Comparison of ENCODE assay signal across 8 cellular contexts in genomic region chr6:34223964-34224940, GRCh38. TPM values are rescaled to one million over a fixed set of nuclear protein-coding genes. Genes with fewer than 3 reads are reported as not detected.
DNase-seq lines count a peak whose midpoint lies in the region; ATAC-seq, FAIRE-seq and TF ChIP-seq lines count a peak whose summit lies in the region.

No MANE protein-coding gene starts in this region.

- H3K4me3 Mint-ChIP-seq in CD8-positive, alpha-beta memory T cell = peak overlapping the region; percentile 59 to 88 (median 71)
- peak overlapping the region; percentile 54 for H3K4me3 Mint-ChIP-seq in activated CD8-positive, alpha-beta memory T cell treated with anti-CD3 and anti-CD28 coated beads, Interleukin-2, amount 10 ng/mL, durations not matched to agents 7 days and 5 days

- peak overlapping the region; percentile 97; the same call in 1 of the 2 replicates for H2AFZ ChIP-seq in H1 (ENCODE audit: low read length)

- H4K91ac ChIP-seq in H1 (replicated peaks; ENCODE audit: insufficient read length, low read length) = peak overlapping the region; percentile 61

- peak overlapping the region; percentile 91; the same call in 1 of the 2 replicates for H2AK5ac ChIP-seq in H1 (ENCODE audit: low read depth, low read length)

- FAIRE-seq in H1 (lab: Jason Lieb, UNC) = no peak

- peaks cover 6 to 20% (median 8%) of the 10 kb centered on the region in 3 donors for H3K4me1 Mint-ChIP-seq in CD8-positive, alpha-beta memory T cell
- H3K4me1 Mint-ChIP-seq in activated CD8-positive, alpha-beta memory T cell treated with anti-CD3 and anti-CD28 coated beads, Interleukin-2, amount 10 ng/mL, durations not matched to agents 7 days and 5 days = peaks cover 29% of the 10 kb centered on the region

- no peaks in the 10 kb centered on the region for H3K36me3 ChIP-seq in CD8-positive, alpha-beta memory T cell (ENCODE audit: insufficient read depth, low read length)
- no peaks in the 10 kb centered on the region for H3K36me3 ChIP-seq in H1 (ENCODE audit: control insufficient read depth in 2 of 4, insufficient read depth in 4 of 4, low read length in 3 of 4)

- H3K27me3 Mint-ChIP-seq in CD8-positive, alpha-beta memory T cell = no peaks in the 10 kb centered on the region
- H3K27me3 Mint-ChIP-seq in activated CD8-positive, alpha-beta memory T cell treated with anti-CD3 and anti-CD28 coated beads, Interleukin-2, amount 10 ng/mL, durations not matched to agents 7 days and 5 days = peaks cover 3% of the 10 kb centered on the region

- H4K5ac ChIP-seq in H1 (ENCODE audit: insufficient read length, low read depth, low read length) = peak overlapping the region; percentile 38

- H3K18ac ChIP-seq in H1 (ENCODE audit: extremely low read depth, low read length) = peak overlapping the region; percentile 98

- H3K4me3 ChIP-seq in CD8-positive, alpha-beta memory T cell (ENCODE audit: low read length) = peak overlapping the region; percentile 72
- H3K4me3 ChIP-seq in HL-60 (replicated peaks; ENCODE audit: insufficient read depth, low read length) (peak overlapping the region; percentile 37), H1 (ENCODE audit: extremely low read depth in 1 of 4, insufficient read depth in 2 of 4, low read depth in 3 of 4, low read length in 4 of 4) (peak overlapping the region; percentile 28 to 57 (median 36))

- H2BK20ac ChIP-seq in H1 (ENCODE audit: low read length) = peak overlapping the region; percentile 29

- no peaks in the 10 kb centered on the region for H3K79me1 ChIP-seq in H1 (ENCODE audit: low read depth, low read length)

- no peaks in the 10 kb centered on the region for H4K20me1 ChIP-seq in H1 (replicated peaks in 1 of 2; ENCODE audit: control insufficient read depth in 1 of 2, insufficient read depth in 2 of 2, low read length in 2 of 2)

- peak overlapping the region; percentile 54; the same call in 1 of the 2 replicates for H4K8ac ChIP-seq in H1 (ENCODE audit: extremely low read depth, insufficient read depth, low read length)

- peak overlapping the region; percentile 4 for H3K4ac ChIP-seq in H1 (replicated peaks; ENCODE audit: insufficient read length, low read depth, low read length)

- H2BK15ac ChIP-seq in H1 (ENCODE audit: low read length) = no peak overlapping the region

- H3K27ac Mint-ChIP-seq in CD8-positive, alpha-beta memory T cell = peak overlapping the region; percentile 64 to 99 (median 92)
- peak overlapping the region; percentile 82 for H3K27ac Mint-ChIP-seq in activated CD8-positive, alpha-beta memory T cell treated with anti-CD3 and anti-CD28 coated beads, Interleukin-2, amount 10 ng/mL, durations not matched to agents 7 days and 5 days

- TF ChIP-seq CTCF in HL-60 (IDR thresholded peaks at IDR 0.05; ENCODE audit: insufficient read depth, low read length) (no peak), H1 (IDR thresholded peaks at IDR 0.05; ENCODE audit: control extremely low read depth in 1 of 3, insufficient read depth in 1 of 3, low read depth in 1 of 3, low read length in 3 of 3) (no peak)

- TF ChIP-seq POLR2A in H1 (IDR thresholded peaks at IDR 0.05; ENCODE audit: control extremely low read depth in 1 of 2, low read depth in 2 of 2, low read length in 2 of 2) = peak in 1 of 2 experiments; percentile 65; a peak in 2 of 3 replicates

- WGBS in H1 (ENCODE audit: extremely low coverage in 1 of 2, insufficient coverage in 1 of 2, insufficient read length in 1 of 2, insufficient replicate concordance in 2 of 2, low coverage in 1 of 2, low lambda C conversion rate in 2 of 2, missing lambda C conversion rate in 1 of 2), 2 experiments = 30% methylated on average over 14 of the region's 55 CpGs; no CpG with 5 or more reads in 1 of the 2 experiments

- H2BK120ac ChIP-seq in H1 (replicated peaks; ENCODE audit: low read depth, low read length) = no peak overlapping the region

- no peak overlapping the region for H3K14ac ChIP-seq in H1 (ENCODE audit: insufficient read length)

- H2BK12ac ChIP-seq in H1 (ENCODE audit: low read depth, low read length) = peak overlapping the region; percentile 94

- H3K23ac ChIP-seq in H1 (ENCODE audit: insufficient read length) = no peak overlapping the region

- H3K27ac ChIP-seq in CD8-positive, alpha-beta memory T cell (ENCODE audit: low read depth, low read length) = peak overlapping the region; percentile 92
- H3K27ac ChIP-seq in HL-60 (replicated peaks) (peak overlapping the region; percentile 97), H1 (ENCODE audit: low read depth, low read length) (peak overlapping the region; percentile 67)

- no peaks in the 10 kb centered on the region for H3K36me3 Mint-ChIP-seq in CD8-positive, alpha-beta memory T cell
- no peaks in the 10 kb centered on the region for H3K36me3 Mint-ChIP-seq in activated CD8-positive, alpha-beta memory T cell treated with anti-CD3 and anti-CD28 coated beads, Interleukin-2, amount 10 ng/mL, durations not matched to agents 7 days and 5 days

- H3K9ac ChIP-seq in H1 (replicated peaks in 1 of 4; ENCODE audit: extremely low read depth in 1 of 4, low read depth in 3 of 4, low read length in 3 of 4) = peak overlapping the region; percentile 10 to 64 (median 48)

- POLR2A ChIA-PET in CD8-positive, alpha-beta memory T cell (lab: Charles Lee) = interaction anchor here (0.7 to 3.2 kb wide), 7 partner anchors 12 to 1253 kb away, joined by 3 to 70 read pairs (median 4); partner anchors contain the start of genes HMGA1, SMIM29 and TAF11
- POLR2A ChIA-PET in H1 (lab: Charles Lee; ENCODE audit: partially characterized antibody) = interaction anchor here (0.8 to 7.1 kb wide), 16 partner anchors 9 to 307 kb away, joined by 3 to 144 read pairs (median 8); partner anchors contain the start of gene HMGA1

- ATAC-seq in GM19467 (IDR thresholded peaks at IDR 0.05; ENCODE audit: unreplicated experiment) = peak; percentile 70
- peak; percentile 100 for ATAC-seq in activated CD8-positive, alpha-beta memory T cell treated with anti-CD3 and anti-CD28 coated beads, Interleukin-2, amount 10 ng/mL, durations not matched to agents 7 days and 5 days

- CTCF ChIA-PET in CD8-positive, alpha-beta memory T cell (lab: Charles Lee) = interaction anchor here (0.6 to 2.3 kb wide), 10 partner anchors 12 to 385 kb away, joined by 3 to 20 read pairs (median 3); partner anchors contain the start of genes HMGA1 and SMIM29
- CTCF ChIA-PET in activated CD8-positive, alpha-beta memory T cell treated with anti-CD3 and anti-CD28 coated beads, Interleukin-2, amount 10 ng/mL, durations not matched to agents 7 days and 5 days (lab: Charles Lee) = interaction anchor here (0.7 to 3.5 kb wide), 10 partner anchors 13 to 513 kb away, joined by 3 to 19 read pairs (median 6); partner anchors contain the start of genes HMGA1 and UQCC2
- CTCF ChIA-PET in H1 (lab: Charles Lee; ENCODE audit: partially characterized antibody) = interaction anchor here (0.8 to 3.6 kb wide), 6 partner anchors 13 to 47 kb away, joined by 3 to 24 read pairs (median 4); partner anchors contain the start of gene HMGA1

- no peaks in the 10 kb centered on the region for H3K9me3 Mint-ChIP-seq in CD8-positive, alpha-beta memory T cell
- no peaks in the 10 kb centered on the region for H3K9me3 Mint-ChIP-seq in activated CD8-positive, alpha-beta memory T cell treated with anti-CD3 and anti-CD28 coated beads, Interleukin-2, amount 10 ng/mL, durations not matched to agents 7 days and 5 days (ENCODE audit: low read depth)

- peaks cover 15% of the 10 kb centered on the region for H3K4me1 ChIP-seq in CD8-positive, alpha-beta memory T cell (ENCODE audit: insufficient read depth, low read length)
- peaks cover 10 to 37% (median 30%) of the 10 kb centered on the region in 4 experiments for H3K4me1 ChIP-seq in H1 (replicated peaks in 1 of 4; ENCODE audit: control insufficient read depth in 3 of 4, insufficient read depth in 4 of 4, low read length in 3 of 4)

- peaks cover 4% of the 10 kb centered on the region; the same call in 1 of the 2 replicates for H3K23me2 ChIP-seq in H1 (ENCODE audit: low read depth, low read length)

- no peaks in the 10 kb centered on the region for H3K79me2 ChIP-seq in H1 (ENCODE audit: control insufficient read depth in 1 of 2, insufficient read depth in 2 of 2, low read length in 2 of 2)

- peak; percentile 88 to 97 (median 93) for DNase-seq in CD8-positive, alpha-beta memory T cell
- DNase-seq in HL-60 (ENCODE audit: low read depth in 1 of 2, low spot score in 1 of 2) (peak; percentile 91 to 97), NOMO-1 (lab: John Stamatoyannopoulos, UW; ENCODE audit: unreplicated experiment in 2 of 2) (peak; percentile 90 to 94), H1 (ENCODE audit: low read depth in 1 of 2, low spot score in 2 of 2) (peak in 1 of 2 experiments; percentile 95), mesenteric fat pad (ENCODE audit: low spot score) (peak; percentile 96)
- DNase-seq in activated CD8-positive, alpha-beta memory T cell treated with anti-CD3 and anti-CD28 coated beads, Interleukin-2, amount 10 ng/mL, durations not matched to agents 7 days and 5 days = peak; percentile 95
- peak; percentile 85 for DNase-seq in stimulated activated CD8-positive, alpha-beta memory T cell treated with anti-CD3 and anti-CD28 coated beads, Interleukin-15, amount 100 ng/mL, for 1 hour (ENCODE audit: low read depth)

- H3K9me3 ChIP-seq in CD8-positive, alpha-beta memory T cell (ENCODE audit: low read length) = no peaks in the 10 kb centered on the region
- no peaks in the 10 kb centered on the region for H3K9me3 ChIP-seq in H1 (ENCODE audit: insufficient read depth in 2 of 2, low read depth in 1 of 2, low read length in 1 of 2)

- TF ChIP-seq RAD21 in H1 (IDR thresholded peaks at IDR 0.05 in 1 of 2, conservative IDR thresholded peaks at IDR 0.05 in 1 of 2; ENCODE audit: low read depth in 2 of 2, low read length in 2 of 2) = no peak

- peak overlapping the region; percentile 96 for H2BK5ac ChIP-seq in H1 (ENCODE audit: low read depth, low read length)

- no peak for TF ChIP-seq EP300 in H1 (IDR thresholded peaks at IDR 0.05; ENCODE audit: borderline replicate concordance in 1 of 2, low read depth in 2 of 2, low read length in 2 of 2)

- no peak overlapping the region for H3K56ac ChIP-seq in H1 (replicated peaks; ENCODE audit: insufficient read length, low read depth, low read length)

- peak overlapping the region; percentile 83 to 90 for H3K4me2 ChIP-seq in H1 (ENCODE audit: insufficient read depth in 1 of 2, low read depth in 2 of 2, low read length in 2 of 2)

- no peaks in the 10 kb centered on the region for H3K27me3 ChIP-seq in CD8-positive, alpha-beta memory T cell (ENCODE audit: insufficient read depth, low read length, poor library complexity, severe bottlenecking)
- no peaks in the 10 kb centered on the region for H3K27me3 ChIP-seq in HL-60 (ENCODE audit: insufficient read depth, poor library complexity, severe bottlenecking)
- H3K27me3 ChIP-seq in H1 (replicated peaks in 1 of 4; ENCODE audit: control insufficient read depth in 3 of 4, extremely low read depth in 1 of 4, insufficient read depth in 3 of 4, low read length in 3 of 4) = no peaks in the 10 kb centered on the region

RNA-seq across cellular contexts. Expression of gene HMGA1, which starts 12.4 kb away (rescaled TPM):
- 100 to 1,000 TPM; 490 to 506 TPM for total RNA-seq in CD8-positive, alpha-beta memory T cell
- polyA plus RNA-seq in CD8-positive, alpha-beta memory T cell = 33.1 TPM
- 100 to 1,000 TPM; 214 to 312 TPM for total RNA-seq in activated CD8-positive, alpha-beta memory T cell treated with anti-CD3 and anti-CD28 coated beads, Interleukin-2, amount 10 ng/mL, durations not matched to agents 7 days and 5 days
- total RNA-seq in H1 (2021; fragmentation: NEBNext Ultra II Directional; extraction: Animal tissue kit (Norgen Biotek cat#: 25700)) = 2,636 and 2,728 TPM in 2 replicates
- 1,557 and 2,732 TPM in 2 replicates for polyA plus RNA-seq in H1 (2011; rRNA removed)
- 964 TPM for polyA plus RNA-seq in H1 (2011; cell fraction: cytosol; rRNA removed)
- 1,246 TPM for polyA plus RNA-seq in H1 (2011; cell fraction: nucleus; rRNA removed)
- polyA plus RNA-seq in H1 (2012, experiment 1 of 2) = 1,617 to 2,329 TPM (median 2,130 TPM) in 4 replicates
- 2,251 TPM for polyA plus RNA-seq in H1 (2012, experiment 2 of 2)
- 2,575 TPM for polyA plus RNA-seq in H1 (2013, experiment 1 of 2)
- polyA plus RNA-seq in H1 (2013, experiment 2 of 2) = 2,634 TPM
- 338 and 485 TPM in 2 replicates for polyA minus RNA-seq in H1 (2011; rRNA and poly(A)+ RNA removed)
- polyA minus RNA-seq in H1 (2011; cell fraction: cytosol; rRNA and poly(A)+ RNA removed) = 832 TPM
- 540 TPM for polyA minus RNA-seq in H1 (2011; cell fraction: nucleus; rRNA and poly(A)+ RNA removed)
- total RNA-seq in mesenteric fat pad = 32.3 TPM

RNA-seq across cellular contexts. Expression of gene SMIM29, which starts 24.6 kb away (rescaled TPM):
- 10 to 100 TPM; 23.0 to 26.0 TPM for total RNA-seq in CD8-positive, alpha-beta memory T cell
- 62.5 TPM for polyA plus RNA-seq in CD8-positive, alpha-beta memory T cell
- 10 to 100 TPM; 34.0 to 41.4 TPM for total RNA-seq in activated CD8-positive, alpha-beta memory T cell treated with anti-CD3 and anti-CD28 coated beads, Interleukin-2, amount 10 ng/mL, durations not matched to agents 7 days and 5 days
- total RNA-seq in H1 (2021; fragmentation: NEBNext Ultra II Directional; extraction: Animal tissue kit (Norgen Biotek cat#: 25700)) = 7.0 and 7.5 TPM in 2 replicates
- 22.4 and 34.7 TPM in 2 replicates for polyA plus RNA-seq in H1 (2011; rRNA removed)
- polyA plus RNA-seq in H1 (2011; cell fraction: cytosol; rRNA removed) = 15.6 TPM
- 15.2 TPM for polyA plus RNA-seq in H1 (2011; cell fraction: nucleus; rRNA removed)
- polyA plus RNA-seq in H1 (2012, experiment 1 of 2) = 6.4 to 10.4 TPM (median 8.7 TPM) in 4 replicates
- polyA plus RNA-seq in H1 (2012, experiment 2 of 2) = 8.8 TPM
- polyA plus RNA-seq in H1 (2013, experiment 1 of 2) = 6.6 TPM
- polyA plus RNA-seq in H1 (2013, experiment 2 of 2) = 6.5 TPM
- polyA minus RNA-seq in H1 (2011; rRNA and poly(A)+ RNA removed) = 3.6 and 6.5 TPM in 2 replicates
- 6.1 TPM for polyA minus RNA-seq in H1 (2011; cell fraction: cytosol; rRNA and poly(A)+ RNA removed)
- 11.5 TPM for polyA minus RNA-seq in H1 (2011; cell fraction: nucleus; rRNA and poly(A)+ RNA removed)
- total RNA-seq in mesenteric fat pad = 16.3 TPM
